In genomic region chr1:162663086-162663485, GRCh38 we compare ENCODE assay signal across 13 cellular contexts. TPM values are rescaled to one million over a fixed set of nuclear protein-coding genes. Genes with fewer than 3 reads are reported as not detected.
DNase-seq lines count a peak whose midpoint lies in the region; ATAC-seq, FAIRE-seq and TF ChIP-seq lines count a peak whose summit lies in the region.
"Had no signal": no experiment of that assay in that cellular context is flagged by ENCODE, and none has a peak within 500 bp of the region (broad histone marks: within the 10 kb centered on the region; RNA-seq: fewer than 3 reads in every experiment).

No MANE protein-coding gene starts in this region.

- no peak overlapping the region for H3K56ac ChIP-seq in IMR-90 (ENCODE audit: extremely low read depth, insufficient read depth, low read length)

- H3K4me2 ChIP-seq in IMR-90 (ENCODE audit: low read depth, low read length) (no peak overlapping the region), endothelial cell of umbilical vein (ENCODE audit: insufficient read depth, low read length) (no peak overlapping the region)
- H3K4me2 ChIP-seq: A549, KMS-11 had no signal

- DNase-seq in A673 (ENCODE audit: low spot score) (peak; percentile 63), IMR-90 (peak; percentile 36), endothelial cell of umbilical vein (ENCODE audit: low read depth, low spot score) (no peak), AG20443 (ENCODE audit: low spot score) (no peak), NCI-H1048 (lab: John Stamatoyannopoulos, UW) (no peak), epidermal melanocyte (ENCODE audit: insufficient read length, low spot score) (no peak)
- DNase-seq in activated CD8-positive, alpha-beta memory T cell treated with anti-CD3 and anti-CD28 coated beads for 24 hours, result no peak
- DNase-seq: NCI-H2029 had no signal

- no peak overlapping the region for H4K91ac ChIP-seq in IMR-90 (ENCODE audit: insufficient read depth, low read depth, low read length)

- no peak overlapping the region for H2AFZ ChIP-seq in IMR-90 (replicated peaks; ENCODE audit: low read length, poor library complexity)
- H2AFZ ChIP-seq in endothelial cell of umbilical vein (ENCODE audit: low read depth, low read length), result no peak overlapping the region

- TSS peak; percentile 95 for BruUV-seq in A673 (replicated peaks; lab: Mats Ljungman, UMichigan)
- BruUV-seq in IMR-90 (replicated peaks; lab: Mats Ljungman, UMichigan), result no TSS peak
- BruUV-seq in endothelial cell of umbilical vein (replicated peaks; lab: Mats Ljungman, UMichigan), result no TSS peak

- no peak overlapping the region for H4K8ac ChIP-seq in IMR-90 (ENCODE audit: low read depth in 2 of 2, low read length in 2 of 2)

- H3K18ac ChIP-seq in IMR-90 (ENCODE audit: low read depth, low read length), result no peak overlapping the region

- no peaks in the 10 kb centered on the region for H3K9me3 ChIP-seq in A673 (ENCODE audit: low read depth, low read length, poor library complexity, severe bottlenecking)
- no peaks in the 10 kb centered on the region for H3K9me3 ChIP-seq in IMR-90 (ENCODE audit: control insufficient read depth, insufficient read depth, low read length)
- no peaks in the 10 kb centered on the region for H3K9me3 ChIP-seq in endothelial cell of umbilical vein (replicated peaks; ENCODE audit: control insufficient read depth, insufficient read depth, low read length)
- H3K9me3 ChIP-seq: A549, ascending aorta had no signal

- H3K14ac ChIP-seq in IMR-90 (replicated peaks; ENCODE audit: low read depth, low read length), result no peak overlapping the region

- H3K36me3 ChIP-seq in A673 (ENCODE audit: insufficient read depth, low read length, poor library complexity, severe bottlenecking) (peaks cover 17% of the 10 kb centered on the region), IMR-90 (ENCODE audit: control insufficient read depth, insufficient read depth, low read length) (peaks cover 25% of the 10 kb centered on the region), endothelial cell of umbilical vein (ENCODE audit: control insufficient read depth in 2 of 2, extremely low read depth in 1 of 2, insufficient read depth in 2 of 2, low read length in 2 of 2) (no peaks in the 10 kb centered on the region)

- H2BK120ac ChIP-seq in IMR-90 (ENCODE audit: low read depth, low read length), result no peak overlapping the region

- H3K9ac ChIP-seq in IMR-90 (ENCODE audit: low read depth, low read length) (no peak overlapping the region), endothelial cell of umbilical vein (replicated peaks; ENCODE audit: extremely low read depth, insufficient read depth, low read length) (no peak overlapping the region)
- H3K9ac ChIP-seq: KMS-11 had no signal

- intact Hi-C loops in A673 (cut with micrococcal nuclease; ENCODE audit: unreplicated experiment) (loop anchor here (2.0 kb wide), 1 partner anchor 30 kb away; the partner anchor contains the start of gene DDR2), IMR-90 (cut with micrococcal nuclease) (no loop called here), endothelial cell of umbilical vein (cut with micrococcal nuclease) (no loop called here)

- H3K23ac ChIP-seq in IMR-90 (ENCODE audit: low read depth, low read length), result no peak overlapping the region

- in situ Hi-C loops in IMR-90 (cut with MboI; ENCODE audit: low sequenced_read_pairs), result no loop called here

- no peak overlapping the region for H2AK5ac ChIP-seq in IMR-90 (ENCODE audit: low read depth, low read length)

- peaks cover 9% of the 10 kb centered on the region for H3K79me2 ChIP-seq in endothelial cell of umbilical vein (ENCODE audit: control insufficient read depth, insufficient read depth, low read length)

- dilution Hi-C loops in IMR-90 (cut with HindIII; ENCODE audit: low sequenced_read_pairs, unreplicated experiment) (no loop called here), endothelial cell of umbilical vein (cut with MboI; ENCODE audit: extremely low pct_ligation_motif_present, low sequenced_read_pairs) (no loop called here)

- H3K4me3 ChIP-seq in A673 (ENCODE audit: low read depth, low read length, poor library complexity, severe bottlenecking), result peak overlapping the region; percentile 19
- H3K4me3 ChIP-seq in IMR-90 (ENCODE audit: insufficient read depth, low read depth, low read length), result no peak overlapping the region
- no peak overlapping the region for H3K4me3 ChIP-seq in endothelial cell of umbilical vein (replicated peaks in 1 of 3; ENCODE audit: insufficient read depth in 1 of 3, low read depth in 1 of 3, low read length in 3 of 3)
- H3K4me3 ChIP-seq: A549, ascending aorta had no signal

- peaks cover 33% of the 10 kb centered on the region for H3K9me1 ChIP-seq in IMR-90 (ENCODE audit: insufficient read depth, low read length)
- no peaks in the 10 kb centered on the region for H3K9me1 ChIP-seq in endothelial cell of umbilical vein (replicated peaks; ENCODE audit: control insufficient read depth, extremely low read depth, insufficient read depth, low read length)

- no peak overlapping the region for H2BK20ac ChIP-seq in IMR-90 (ENCODE audit: low read depth, low read length)

- H2BK5ac ChIP-seq in IMR-90 (ENCODE audit: low read depth, low read length, poor library complexity, severe bottlenecking), result no peak overlapping the region

- TF ChIP-seq RAD21 in IMR-90 (IDR thresholded peaks at IDR 0.05; ENCODE audit: low read length), result no peak

- H2AK9ac ChIP-seq in IMR-90 (replicated peaks; ENCODE audit: low read depth, low read length, poor library complexity), result no peak overlapping the region

- H2BK15ac ChIP-seq in IMR-90 (ENCODE audit: low read depth, low read length), result no peak overlapping the region

- CTCF ChIA-PET in A673 (lab: Charles Lee), result interaction anchor here (1.0 to 1.3 kb wide), 2 partner anchors 30 to 137 kb away, joined by 3 to 5 read pairs; no protein-coding TSS in a partner anchor
- CTCF ChIA-PET in IMR-90 (lab: Yijun Ruan, JAX), result no interaction called here
- CTCF ChIA-PET in endothelial cell of umbilical vein (lab: Charles Lee), result interaction anchor here (1.0 to 2.0 kb wide), 5 partner anchors 9 to 137 kb away, joined by 3 to 5 read pairs (median 4); no protein-coding TSS in a partner anchor

- ATAC-seq in GM19395 (IDR thresholded peaks at IDR 0.05; ENCODE audit: unreplicated experiment), result peak; percentile 83
- ATAC-seq in IMR-90 (ENCODE audit: low read depth), result peak; percentile 15; the same call in 1 of the 2 replicates

- H3K27me3 ChIP-seq in A673 (replicated peaks; ENCODE audit: insufficient read depth, low read depth, low read length, poor library complexity) (no peaks in the 10 kb centered on the region), IMR-90 (ENCODE audit: control insufficient read depth, insufficient read depth, low read length) (no peaks in the 10 kb centered on the region), endothelial cell of umbilical vein (ENCODE audit: control insufficient read depth in 2 of 2, insufficient read depth in 2 of 2, low read length in 2 of 2) (no peaks in the 10 kb centered on the region)
- H3K27me3 ChIP-seq: ascending aorta had no signal

- no peak for TF ChIP-seq CTCF in A673 (conservative IDR thresholded peaks at IDR 0.05; ENCODE audit: low read depth, low read length)
- no peak for TF ChIP-seq CTCF in IMR-90 (conservative IDR thresholded peaks at IDR 0.05; ENCODE audit: low read depth, low read length)
- TF ChIP-seq CTCF in endothelial cell of umbilical vein (IDR thresholded peaks at IDR 0.05; ENCODE audit: extremely low read depth in 1 of 2, insufficient read depth in 1 of 2, low read depth in 1 of 2, low read length in 2 of 2), result no peak

- TF ChIP-seq POLR2A in IMR-90 (IDR thresholded peaks at IDR 0.05; ENCODE audit: low read depth, low read length) (no peak), endothelial cell of umbilical vein (IDR thresholded peaks at IDR 0.05; ENCODE audit: low read depth, low read length) (no peak)

- no peak for FAIRE-seq in endothelial cell of umbilical vein (lab: Jason Lieb, UNC)
- FAIRE-seq: A549, D721Med had no signal

- H3K4me1 ChIP-seq in A673 (ENCODE audit: insufficient read depth, low read length, poor library complexity, severe bottlenecking) (peaks cover 97% of the 10 kb centered on the region), IMR-90 (ENCODE audit: control insufficient read depth, insufficient read depth, low read length) (peaks cover 25% of the 10 kb centered on the region), endothelial cell of umbilical vein (ENCODE audit: control insufficient read depth, extremely low read depth, insufficient read depth, low read length) (peaks cover 8% of the 10 kb centered on the region)
- H3K4me1 ChIP-seq: ascending aorta had no signal

- peaks cover 52 to 86% of the 10 kb centered on the region in 2 experiments for H3K79me1 ChIP-seq in IMR-90 (ENCODE audit: low read depth in 1 of 2, low read length in 2 of 2)

- H4K20me1 ChIP-seq in IMR-90 (ENCODE audit: insufficient read depth, low read length), result peaks cover 81% of the 10 kb centered on the region
- no peaks in the 10 kb centered on the region for H4K20me1 ChIP-seq in endothelial cell of umbilical vein (replicated peaks; ENCODE audit: control insufficient read depth, extremely low read depth, insufficient read depth, low read length)

- H3K27ac ChIP-seq in A673 (ENCODE audit: low read depth, low read length, poor library complexity, severe bottlenecking) (peak overlapping the region; percentile 91), IMR-90 (ENCODE audit: insufficient read depth, low read length) (no peak overlapping the region), endothelial cell of umbilical vein (ENCODE audit: insufficient read depth, low read depth, low read length) (no peak overlapping the region)
- H3K27ac ChIP-seq: A549, ascending aorta, KMS-11 had no signal

- H3K4ac ChIP-seq in IMR-90 (ENCODE audit: low read depth, low read length), result no peak overlapping the region

- H4K5ac ChIP-seq in IMR-90 (ENCODE audit: low read depth, low read length), result no peak overlapping the region

- POLR2A ChIA-PET in A673 (lab: Charles Lee; ENCODE audit: low non-redundant PET) (interaction anchor here (0.6 to 0.7 kb wide), 2 partner anchors 31 to 786 kb away, joined by 3 read pairs; partner anchors contain the start of gene DDR2), IMR-90 (lab: Charles Lee; ENCODE audit: unreplicated experiment) (no interaction called here), endothelial cell of umbilical vein (lab: Charles Lee) (no interaction called here)

RNA-seq across cellular contexts. Expression of gene DDR2, which starts 30.8 kb away (rescaled TPM):
- total RNA-seq in A673 (2021), result 121 and 145 TPM in 2 replicates
- 194 and 245 TPM in 2 replicates for total RNA-seq in IMR-90 (2012; rRNA removed)
- polyA plus RNA-seq in IMR-90 (2012; rRNA removed), result 64.3 and 66.1 TPM in 2 replicates
- polyA plus RNA-seq in IMR-90 (2012; cell fraction: cytosol; rRNA removed), result 30.4 and 36.7 TPM in 2 replicates
- 28.4 and 79.2 TPM in 2 replicates for polyA plus RNA-seq in IMR-90 (2012; cell fraction: nucleus; rRNA removed; ENCODE audit: low replicate concordance)
- total RNA-seq in endothelial cell of umbilical vein, result 22.7 and 30.8 TPM in 2 replicates
- polyA plus RNA-seq in endothelial cell of umbilical vein, result 20.0 and 27.8 TPM in 2 replicates
- 14.9 and 15.1 TPM in 2 replicates for polyA plus RNA-seq in endothelial cell of umbilical vein (2011; cell fraction: cytosol; rRNA removed)
- polyA plus RNA-seq in endothelial cell of umbilical vein (2011; cell fraction: nucleus; rRNA removed), result 39.0 and 44.2 TPM in 2 replicates
- polyA plus RNA-seq in endothelial cell of umbilical vein (2012), result 22.3 and 27.9 TPM in 2 replicates
- polyA minus RNA-seq in endothelial cell of umbilical vein, result 124 and 127 TPM in 2 replicates
- 1.1 TPM for polyA minus RNA-seq in endothelial cell of umbilical vein (2011; cell fraction: cytosol; rRNA and poly(A)+ RNA removed)
- 63.0 and 94.2 TPM in 2 replicates for polyA minus RNA-seq in endothelial cell of umbilical vein (2011; cell fraction: nucleus; rRNA and poly(A)+ RNA removed)

Comparison
In these comparisons a context has a peak if more than half of its experiments do, and no peak if none do; other contexts are left out.
1. DNase-seq: peak in A673 (single experiment) and IMR-90 (single experiment); none in endothelial cell of umbilical vein (single experiment), AG20443 (single experiment), NCI-H1048 (single experiment), activated CD8-positive, alpha-beta memory T cell treated with anti-CD3 and anti-CD28 coated beads for 24 hours (single experiment) and epidermal melanocyte (single experiment).